Comparison of ENCODE assay signal across 19 cellular contexts in the genomic region with DNA sequence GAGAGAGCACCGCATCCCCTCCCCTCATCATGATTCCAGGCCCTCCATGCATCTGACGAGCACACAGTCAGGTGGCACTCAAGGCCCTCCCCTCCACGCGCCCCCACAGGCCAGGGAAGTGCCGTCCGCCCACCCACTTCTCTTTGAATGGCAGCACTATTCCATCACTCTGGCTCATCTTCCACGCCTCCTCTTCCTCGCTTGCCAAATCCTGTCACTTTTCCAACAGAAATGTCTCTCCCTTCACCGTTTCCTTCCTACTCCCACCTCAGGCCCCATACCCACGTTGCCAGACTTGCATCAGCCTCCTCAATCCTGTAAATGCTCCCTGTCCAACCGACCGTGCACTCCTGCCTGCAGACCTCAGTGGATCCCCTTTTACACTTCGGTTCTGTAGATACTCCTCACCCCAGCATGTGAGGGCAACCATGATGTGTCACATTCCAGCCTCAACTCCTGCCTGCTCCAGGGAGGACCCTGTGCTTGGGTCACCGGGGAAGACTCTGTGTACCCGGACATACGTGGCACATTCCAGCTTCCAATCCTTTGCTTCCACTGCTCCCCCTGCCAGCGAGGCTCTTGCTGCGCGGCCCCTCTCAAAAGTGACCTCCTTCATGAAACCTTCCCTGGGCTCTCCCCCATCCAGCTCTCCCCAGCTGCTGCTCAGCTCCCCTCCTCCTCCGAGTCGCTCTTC. TPM values are rescaled to one million over a fixed set of nuclear protein-coding genes. Genes with fewer than 3 reads are reported as not detected.
A peak's percentile ranks its signal among the peaks of the same experiment; 100 is the strongest.
DNase-seq lines count a peak whose midpoint lies in the region; ATAC-seq and TF ChIP-seq lines count a peak whose summit lies in the region.
"Had no signal": no experiment of that assay in that cellular context is flagged by ENCODE, and none has a peak within 500 bp of the region (broad histone marks: within the 10 kb centered on the region; RNA-seq: fewer than 3 reads in every experiment).

No MANE protein-coding gene starts in this region.

- ATAC-seq in GM21529 (IDR thresholded peaks at IDR 0.05; ENCODE audit: unreplicated experiment): no peak
- ATAC-seq in HG03469 (IDR thresholded peaks at IDR 0.05; ENCODE audit: unreplicated experiment): no peak
- ATAC-seq: activated T-cell treated with anti-CD3 and anti-CD28 coated beads, Interleukin-2, amount 50 U/mL, for 4 hours; HepG2 had no signal

- H3K27ac ChIP-seq in BLaER1: no peak overlapping the region
- H3K27ac ChIP-seq in caudate nucleus (ENCODE audit: low read depth, low read length): peak overlapping the region; percentile 94
- peak overlapping the region; percentile 1 to 35 for H3K27ac ChIP-seq in mucosa of rectum (ENCODE audit: low read depth in 2 of 2, low read length in 2 of 2)
- peak overlapping the region in 4 of 5 donors; percentile 51 to 89 (median 74) for H3K27ac ChIP-seq in stomach
- H3K27ac ChIP-seq in adrenal gland: no peak overlapping the region

- TF ChIP-seq EP300 in stomach (IDR thresholded peaks at IDR 0.05): no peak

- H3K36me3 ChIP-seq in BLaER1 (no peaks in the 10 kb centered on the region), mucosa of rectum (ENCODE audit: control insufficient read depth in 2 of 2, insufficient read depth in 2 of 2, low read length in 2 of 2) (no peaks in the 10 kb centered on the region), stomach (no peaks in the 10 kb centered on the region), adrenal gland (replicated peaks in 1 of 2) (no peaks in the 10 kb centered on the region)
- H3K36me3 ChIP-seq: uterus had no signal

- WGBS in stomach, 5 donors: 73 to 87% (median 85%) methylated on average over 21 of the region's 21 CpGs
- WGBS in adrenal gland, 4 donors: 84 to 91% (median 87%) methylated on average over 21 of the region's 21 CpGs

- no peaks in the 10 kb centered on the region for H4K20me1 ChIP-seq in BLaER1

- peak in 48 of 61 donors; percentile 41 to 95 (median 77) for DNase-seq in caudate nucleus (lab: John Stamatoyannopoulos, UW)
- DNase-seq in stomach: no peak
- no peak for DNase-seq in adrenal gland
- no peak for DNase-seq in NCI-H2196 treated with DMSO at 0.1 percent for 48 hours (lab: John Stamatoyannopoulos, UW; ENCODE audit: unreplicated experiment)
- DNase-seq: ACHN; activated CD8-positive, alpha-beta memory T cell treated with anti-CD3 and anti-CD28 coated beads for 24 hours; activated naive CD4-positive, alpha-beta T cell treated with Interleukin-2 at 50 U/mL for 16 hours; activated T-cell treated with anti-CD3 and anti-CD28 coated beads, Interleukin-2, amount 50 U/mL, for 4 hours; NCI-H1105 treated with DMSO at 0.1 percent for 48 hours; NCI-H510A treated with DMSO at 0.1 percent for 48 hours; stimulated activated CD4-positive, alpha-beta T cell treated with anti-CD3 and anti-CD28 coated beads, Interleukin-4, amount 100 ng/mL, for 1 hour had no signal

- H3K27me3 ChIP-seq in BLaER1 (no peaks in the 10 kb centered on the region), mucosa of rectum (ENCODE audit: control insufficient read depth in 2 of 2, insufficient read depth in 2 of 2, low read length in 2 of 2) (no peaks in the 10 kb centered on the region), stomach (no peaks in the 10 kb centered on the region), adrenal gland (no peaks in the 10 kb centered on the region)
- H3K27me3 ChIP-seq: uterus had no signal

- H3K9me3 ChIP-seq in BLaER1 (no peaks in the 10 kb centered on the region), mucosa of rectum (ENCODE audit: control insufficient read depth in 2 of 2, low read length in 2 of 2) (no peaks in the 10 kb centered on the region), stomach (no peaks in the 10 kb centered on the region), adrenal gland (replicated peaks in 1 of 3) (no peaks in the 10 kb centered on the region)
- H3K9me3 ChIP-seq: uterus had no signal

- intact Hi-C loops in stomach (cut with DNase I; ENCODE audit: low total_unique reads): no loop called here
- intact Hi-C loops in adrenal gland (cut with DNase I): no loop called here

- TF ChIP-seq POLR2A in stomach (IDR thresholded peaks at IDR 0.05): no peak
- TF ChIP-seq POLR2A in adrenal gland (IDR thresholded peaks at IDR 0.05): no peak

- no peak for TF ChIP-seq CTCF in stomach (IDR thresholded peaks at IDR 0.05)
- no peak for TF ChIP-seq CTCF in adrenal gland (IDR thresholded peaks at IDR 0.05)

- H3K9ac ChIP-seq in BLaER1 (no peak overlapping the region), mucosa of rectum (ENCODE audit: low read depth in 1 of 2, low read length in 2 of 2) (no peak overlapping the region)

- H3K4me2 ChIP-seq in BLaER1: peak overlapping the region; percentile 89
- H3K4me2 ChIP-seq: smooth muscle cell had no signal

- H3K4me1 ChIP-seq in BLaER1 (peaks cover 100% of the 10 kb centered on the region), mucosa of rectum (ENCODE audit: control insufficient read depth in 2 of 2, insufficient read depth in 2 of 2, low read length in 2 of 2) (peaks cover 25 to 32% of the 10 kb centered on the region in 2 donors), stomach (peaks cover 0 to 90% (median 54%) of the 10 kb centered on the region in 4 donors), adrenal gland (replicated peaks in 1 of 2) (peaks cover 9 to 28% of the 10 kb centered on the region in 2 donors)

- H3K4me3 ChIP-seq in BLaER1 (no peak overlapping the region), mucosa of rectum (ENCODE audit: low read length in 2 of 2) (no peak overlapping the region), stomach (no peak overlapping the region), adrenal gland (no peak overlapping the region)
- H3K4me3 ChIP-seq: smooth muscle cell, uterus had no signal

RNA-seq across cellular contexts. Expression of gene ADCY5, which starts 29.6 kb away (rescaled TPM):
- total RNA-seq in stomach: 10 to 100 TPM in 4 of 5 donors, 1 to 10 TPM in 1; 6.1 to 79.9 (median 28.3) TPM
- 10 to 100 TPM in 1 of 3 donors, 1 to 10 TPM in 2; 1.8 to 13.1 (median 2.7) TPM for polyA plus RNA-seq in stomach
- total RNA-seq in adrenal gland: 10 to 100 TPM in 1 of 8 donors, 1 to 10 TPM in 7; 2.8 to 12.4 (median 5.0) TPM
- polyA plus RNA-seq in adrenal gland: 1 to 10 TPM; 1.6 to 5.4 (median 4.1) TPM
- total RNA-seq: endothelial cell of umbilical vein, HepG2 had no signal
- polyA plus RNA-seq: HepG2 had no signal

Comparison
In these comparisons a context has a peak if more than half of its experiments do, and no peak if none do; other contexts are left out.
1. H3K27ac ChIP-seq: peak in caudate nucleus (single experiment), mucosa of rectum (2 of 2) and stomach (4 of 5); none in BLaER1 (single experiment) and adrenal gland (0 of 5).
2. DNase-seq: peak in caudate nucleus (48 of 61); none in stomach (single experiment), adrenal gland (0 of 7) and NCI-H2196 treated with DMSO at 0.1 percent for 48 hours (single experiment).